8 cellular contexts compared by ENCODE assay signal in the genomic region with DNA sequence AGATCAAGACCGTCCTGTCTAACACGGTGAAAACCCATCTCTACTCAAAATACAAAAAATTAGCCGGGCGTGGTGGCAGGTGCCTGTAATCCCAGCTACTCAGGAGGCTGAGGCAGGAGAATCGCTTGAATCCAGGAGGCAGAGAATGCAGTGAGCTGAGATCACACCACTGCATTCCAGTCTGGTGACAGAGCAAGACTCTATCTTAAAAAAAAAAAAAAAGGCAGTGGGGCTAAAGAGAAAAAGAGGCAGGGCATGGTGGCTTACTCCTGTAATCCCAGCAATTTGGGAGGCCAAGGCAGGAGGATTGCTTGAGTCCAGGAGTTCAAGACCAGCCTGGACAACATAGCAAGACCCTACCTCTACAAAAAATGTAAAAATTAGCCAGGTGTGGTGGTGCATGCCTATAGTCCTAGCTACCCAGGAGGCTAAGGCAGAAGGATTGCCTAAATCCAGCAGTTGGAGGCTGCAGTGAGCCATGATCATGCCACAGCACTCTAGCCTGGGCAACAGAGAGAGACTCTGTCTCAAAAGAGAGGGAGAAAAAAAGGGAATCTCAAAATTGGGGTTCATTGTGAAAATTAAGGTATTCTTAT.
DNase-seq lines count a peak whose midpoint lies in the region; ATAC-seq, FAIRE-seq and TF ChIP-seq lines count a peak whose summit lies in the region.
"Not testable (repeated sequence)": the region's sequence is repeated elsewhere in the genome, so short reads cannot be mapped to it uniquely, and the experiment has no call there.

No MANE protein-coding gene starts in this region.

- not testable (repeated sequence) for H2AK5ac ChIP-seq in mesenchymal stem cell (ENCODE audit: low read length, severe bottlenecking)

- H4K91ac ChIP-seq in mesenchymal stem cell (ENCODE audit: low read length) = not testable (repeated sequence)

- H3K27me3 ChIP-seq in mesenchymal stem cell (ENCODE audit: control insufficient read depth in 1 of 2, insufficient read depth in 1 of 2, low read length in 2 of 2) = not testable (repeated sequence)

- not testable (repeated sequence) for TF ChIP-seq RAD21 in A549 (conservative IDR thresholded peaks at IDR 0.05 in 1 of 2, IDR thresholded peaks at IDR 0.05 in 1 of 2)

- H3K9me3 ChIP-seq in A549; mesenchymal stem cell (ENCODE audit: control insufficient read depth, low read length): not testable (repeated sequence)

- H2BK120ac ChIP-seq in mesenchymal stem cell (ENCODE audit: low read depth, low read length) = not testable (repeated sequence)

- H3K23ac ChIP-seq in mesenchymal stem cell (ENCODE audit: low read length in 2 of 2) = not testable (repeated sequence)

- not testable (repeated sequence) for H2BK12ac ChIP-seq in mesenchymal stem cell (ENCODE audit: low read length in 2 of 2)

- H3K79me1 ChIP-seq in mesenchymal stem cell (replicated peaks; ENCODE audit: low read length, poor library complexity, severe bottlenecking) = not testable (repeated sequence)

- WGBS in A549 (ENCODE audit: missing lambda C conversion rate) = 62% methylated on average over 5 of the region's 5 CpGs
- 78% methylated on average over 5 of the region's 5 CpGs for WGBS in mesenchymal stem cell

- H3K4me2 ChIP-seq in A549; mesenchymal stem cell (ENCODE audit: low read length, poor library complexity, severe bottlenecking): not testable (repeated sequence)

- peak overlapping the region; percentile 26 to 76; a peak in 4 of 6 replicates for H3K27ac ChIP-seq in A549
- H3K27ac ChIP-seq in mesenchymal stem cell (ENCODE audit: low read length, poor library complexity, severe bottlenecking) = not testable (repeated sequence)

- H3K18ac ChIP-seq in mesenchymal stem cell (ENCODE audit: low read depth in 1 of 2, low read length in 2 of 2) = peak overlapping the region in 1 of 2 experiments; percentile 11

- H3K36me3 ChIP-seq in mesenchymal stem cell (ENCODE audit: control insufficient read depth in 1 of 2, insufficient read depth in 2 of 2, low read depth in 1 of 2, low read length in 2 of 2) = not testable (repeated sequence)

- not testable (repeated sequence) for H2BK15ac ChIP-seq in mesenchymal stem cell (ENCODE audit: low read depth, poor library complexity, severe bottlenecking)

- not testable (repeated sequence) for H3K4me1 ChIP-seq in A549; mesenchymal stem cell (ENCODE audit: control insufficient read depth, insufficient read depth, low read depth, low read length)

- CTCF ChIA-PET in A549 (lab: Yijun Ruan, JAX) = interaction anchor here (1.0 kb wide), 1 partner anchor 38 kb away, joined by 3 read pairs; no protein-coding TSS in a partner anchor

- not testable (repeated sequence) for H4K8ac ChIP-seq in mesenchymal stem cell (ENCODE audit: low read length)

- H3K4me3 ChIP-seq in A549; choroid plexus epithelial cell (ENCODE audit: low read depth, low read length); fibroblast of villous mesenchyme (ENCODE audit: low read depth, low read length); mesenchymal stem cell (ENCODE audit: insufficient read depth in 1 of 2, low read depth in 1 of 2, low read length in 2 of 2): not testable (repeated sequence)

- not testable (repeated sequence) for TF ChIP-seq CTCF in A549 (IDR thresholded peaks at IDR 0.05); choroid plexus epithelial cell (conservative IDR thresholded peaks at IDR 0.05; ENCODE audit: low read depth, low read length); fibroblast of villous mesenchyme (IDR thresholded peaks at IDR 0.05; ENCODE audit: insufficient read depth, low read depth, low read length)

- not testable (repeated sequence) for TF ChIP-seq EP300 in A549 (IDR thresholded peaks at IDR 0.05)

- FAIRE-seq in A549 (lab: Jason Lieb, UNC) = not testable (repeated sequence)
- FAIRE-seq in RCC 7860 (lab: Jason Lieb, UNC) = peak; percentile 30

- peak overlapping the region in 1 of 2 experiments; percentile 17 for H3K4ac ChIP-seq in mesenchymal stem cell (ENCODE audit: low read depth in 1 of 2, low read length in 2 of 2)

- H2AFZ ChIP-seq in mesenchymal stem cell (ENCODE audit: low read depth, low read length) = not testable (repeated sequence)

- not testable (repeated sequence) for H3K14ac ChIP-seq in mesenchymal stem cell (ENCODE audit: low read length in 2 of 2)

- POLR2A ChIA-PET in A549 (lab: Yijun Ruan, JAX) = not testable (repeated sequence)

- DNase-seq in A549 (ENCODE audit: low read depth in 1 of 2, low spot score in 1 of 2) = peak in 1 of 2 experiments; percentile 48
- peak; percentile 59 for DNase-seq in ELF-1 (ENCODE audit: low read depth, low spot score)
- peak; percentile 77 for DNase-seq in HT1080 (ENCODE audit: low read depth)
- DNase-seq in RCC 7860 (ENCODE audit: low spot score) = peak; percentile 37
- peak; percentile 39 for DNase-seq in amniotic epithelial cell (ENCODE audit: low read depth)
- DNase-seq in choroid plexus epithelial cell (ENCODE audit: low read depth) = peak; percentile 43
- peak; percentile 18 for DNase-seq in fibroblast of villous mesenchyme (ENCODE audit: low read depth)
- DNase-seq in mesenchymal stem cell = peak; percentile 47

- TF ChIP-seq POLR2A in A549 (IDR thresholded peaks at IDR 0.05; ENCODE audit: low read length) = not testable (repeated sequence)

- not testable (repeated sequence) for H2BK5ac ChIP-seq in mesenchymal stem cell (ENCODE audit: low read depth, low read length, poor library complexity, severe bottlenecking)

- ATAC-seq in A549 = peak in 1 of 2 experiments; percentile 75; a peak in 3 of 6 replicates

- H3K9ac ChIP-seq in mesenchymal stem cell (ENCODE audit: low read length) = not testable (repeated sequence)
